14 cellular contexts compared by ENCODE assay signal in the genomic region with DNA sequence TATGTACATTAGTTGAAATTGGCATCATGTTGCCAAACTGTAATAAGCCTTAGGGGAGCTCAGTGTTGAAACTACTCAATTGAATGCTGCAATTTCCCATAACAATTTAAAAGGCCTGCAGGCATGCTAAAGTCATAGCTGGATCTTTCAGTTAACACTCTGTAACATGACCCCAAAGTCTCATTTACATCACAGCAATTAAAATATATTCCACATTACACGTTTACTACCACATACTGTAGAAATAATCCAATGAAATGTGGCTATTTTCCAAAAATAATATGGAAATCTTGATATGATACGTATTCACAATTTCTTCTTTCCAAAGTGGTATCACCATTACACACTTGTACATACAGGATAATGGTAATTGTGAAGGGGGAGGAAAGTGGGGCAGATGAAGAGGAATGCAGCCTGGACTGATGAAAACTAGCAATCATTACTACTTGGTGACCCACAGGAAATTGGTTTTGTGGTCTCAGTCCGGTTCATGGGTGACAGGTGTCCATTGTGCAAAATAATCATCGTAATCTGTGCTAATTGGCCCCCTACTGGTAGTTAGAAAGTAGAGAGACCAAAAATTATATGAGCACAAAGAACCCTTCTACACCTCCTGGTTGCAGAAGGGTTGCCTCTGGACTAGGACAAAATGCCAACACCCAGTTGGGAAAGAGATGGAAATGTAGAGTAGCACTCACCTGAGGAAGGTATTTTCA.
A peak's percentile ranks its signal among the peaks of the same experiment; 100 is the strongest.
DNase-seq lines count a peak whose midpoint lies in the region; ATAC-seq, FAIRE-seq and TF ChIP-seq lines count a peak whose summit lies in the region.
"Had no signal": no experiment of that assay in that cellular context is flagged by ENCODE, and none has a peak within 500 bp of the region (broad histone marks: within the 10 kb centered on the region; RNA-seq: fewer than 3 reads in every experiment).

No MANE protein-coding gene starts in this region.

- TF ChIP-seq EP300 in GM12878 (IDR thresholded peaks at IDR 0.05; ENCODE audit: borderline replicate concordance in 1 of 2, control insufficient read depth in 1 of 2, low read depth in 2 of 2, low read length in 2 of 2) = no peak

- H3K36me3 Mint-ChIP-seq in CD4-positive, alpha-beta T cell (ENCODE audit: low read depth) = no peaks in the 10 kb centered on the region

- H3K4me3 Mint-ChIP-seq in CD4-positive, alpha-beta T cell = no peak overlapping the region

- no peaks in the 10 kb centered on the region for H3K9me3 ChIP-seq in GM12878 (replicated peaks; ENCODE audit: control insufficient read depth, insufficient read depth, low read length)
- H3K9me3 ChIP-seq in CD4-positive, alpha-beta T cell (ENCODE audit: control insufficient read depth, low read length) = no peaks in the 10 kb centered on the region

- H3K9me3 Mint-ChIP-seq in CD4-positive, alpha-beta T cell = no peaks in the 10 kb centered on the region

- CTCF ChIA-PET in GM12878 (lab: Yijun Ruan, JAX) = no interaction called here
- CTCF ChIA-PET in CD4-positive, alpha-beta T cell (lab: Charles Lee) = no interaction called here

- H3K27ac Mint-ChIP-seq in CD4-positive, alpha-beta T cell = no peak overlapping the region

- H4K20me1 ChIP-seq in GM12878 (ENCODE audit: control insufficient read depth, insufficient read depth) = no peaks in the 10 kb centered on the region

- POLR2A ChIA-PET in GM12878 (lab: Charles Lee) = no interaction called here
- POLR2A ChIA-PET in CD4-positive, alpha-beta T cell (lab: Charles Lee) = no interaction called here

- no peak for TF ChIP-seq RAD21 in GM12878 (IDR thresholded peaks at IDR 0.05; ENCODE audit: insufficient read depth, low read depth, low read length)

- SMC1A ChIA-PET in GM12878 (lab: Charles Lee; ENCODE audit: uncharacterized antibody, unreplicated experiment) = no interaction called here

- RAD21 ChIA-PET in GM12878 (lab: Charles Lee; ENCODE audit: unreplicated experiment) = no interaction called here

- H3K4me1 ChIP-seq in GM12878 (ENCODE audit: control insufficient read depth, insufficient read depth, low read length) = no peaks in the 10 kb centered on the region

- no peaks in the 10 kb centered on the region for H3K79me2 ChIP-seq in GM12878 (ENCODE audit: control insufficient read depth, insufficient read depth, low read length)

- no peaks in the 10 kb centered on the region for H3K27me3 ChIP-seq in GM12878 (replicated peaks in 1 of 2; ENCODE audit: control insufficient read depth in 2 of 2, insufficient read depth in 2 of 2, low read length in 1 of 2)
- H3K27me3 ChIP-seq in CD4-positive, alpha-beta T cell (ENCODE audit: control insufficient read depth, insufficient read depth, low read length) = no peaks in the 10 kb centered on the region

- peak in 1 of 3 experiments; percentile 20; a peak in 1 of 6 replicates for TF ChIP-seq CTCF in GM12878 (IDR thresholded peaks at IDR 0.05 in 2 of 3, conservative IDR thresholded peaks at IDR 0.05 in 1 of 3; ENCODE audit: control insufficient read depth in 2 of 3, extremely low read depth in 1 of 3, insufficient read depth in 1 of 3, low read depth in 3 of 3, low read length in 3 of 3)
- no peak for TF ChIP-seq CTCF in CD4-positive, alpha-beta T cell (IDR thresholded peaks at IDR 0.05)

- no peak overlapping the region for H3K4me3 ChIP-seq in GM12878
- H3K4me3 ChIP-seq: lung, skin epidermis had no signal

- no peak overlapping the region for H3K27ac ChIP-seq in GM12878 (ENCODE audit: control insufficient read depth, insufficient read depth)
- no peak overlapping the region for H3K27ac ChIP-seq in CD4-positive, alpha-beta T cell (ENCODE audit: low read depth, low read length)
- H3K27ac ChIP-seq: skin epidermis had no signal

- in situ Hi-C loops in GM12878 (cut with MboI) = no loop called here

- H3K9ac ChIP-seq in GM12878 (ENCODE audit: control insufficient read depth, insufficient read depth, low read length) = no peak overlapping the region

- 1% methylated on average over 4 of the region's 4 CpGs for WGBS in GM12878 (ENCODE audit: insufficient coverage, insufficient replicate concordance, low lambda C conversion rate, missing lambda C conversion rate)

- FAIRE-seq in GM12878 (lab: Jason Lieb, UNC) = no peak
- FAIRE-seq: endometrium had no signal

- no peak overlapping the region for H2AFZ ChIP-seq in GM12878 (ENCODE audit: control insufficient read depth, low read depth, low read length)

- no peak overlapping the region for H3K4me2 ChIP-seq in GM12878 (ENCODE audit: control insufficient read depth, insufficient read depth)

- DNase-seq in H4 (ENCODE audit: low spot score) (peak; percentile 24), NCI-H2107 treated with DMSO at 0.1 percent for 48 hours (lab: John Stamatoyannopoulos, UW; ENCODE audit: unreplicated experiment) (peak; percentile 47), GM12878 (ENCODE audit: low read depth, low spot score) (no peak), renal cortical epithelial cell (ENCODE audit: low read depth) (peak; percentile 47)
- DNase-seq in stimulated activated naive CD4-positive, alpha-beta T cell treated with Interleukin-2 at 50 U/mL for 16 hours (lab: John Stamatoyannopoulos, UW) = no peak
- DNase-seq in activated CD4-positive, alpha-beta T cell treated with anti-CD3 and anti-CD28 coated beads, Interleukin-2, amount 50 U/mL, for 1 hour = no peak
- no peak for DNase-seq in CD4-positive, alpha-beta T cell
- DNase-seq: activated CD4-positive, alpha-beta T cell treated with anti-CD3 and anti-CD28 coated beads for 48 hours; activated naive CD4-positive, alpha-beta T cell treated with anti-CD3 and anti-CD28 coated beads, Interleukin-2, amount 50 U/mL, for 16 hours; KBM-7 had no signal

- H3K4me1 Mint-ChIP-seq in CD4-positive, alpha-beta T cell (ENCODE audit: low read depth) = no peaks in the 10 kb centered on the region

- no TSS peak for BruUV-seq in GM12878 (replicated peaks; lab: Mats Ljungman, UMichigan)

- ATAC-seq in GM12878 (peak; percentile 44), HG03175 (IDR thresholded peaks at IDR 0.05; ENCODE audit: unreplicated experiment) (no peak)
- ATAC-seq in CD4-positive, alpha-beta T cell (ENCODE audit: poor library complexity) = no peak

- intact Hi-C loops in GM12878 (cut with micrococcal nuclease; ENCODE audit: unreplicated experiment) = no loop called here
- intact Hi-C loops in CD4-positive, alpha-beta T cell (cut with DNase I, micrococcal nuclease) = no loop called here

- no peak for TF ChIP-seq POLR2A in GM12878 (IDR thresholded peaks at IDR 0.05; ENCODE audit: low read depth, low read length)

- H3K36me3 ChIP-seq in GM12878 (ENCODE audit: control insufficient read depth in 2 of 2, insufficient read depth in 2 of 2, low read length in 1 of 2) = no peaks in the 10 kb centered on the region

- no peaks in the 10 kb centered on the region for H3K27me3 Mint-ChIP-seq in CD4-positive, alpha-beta T cell

TF ChIP-seq in GM12878, 131 proteins besides CTCF, POLR2A, EP300 and RAD21:
- TF ChIP-seq FOXK2 (IDR thresholded peaks at IDR 0.05) = no peak
- no peak for TF ChIP-seq RCOR1 (conservative IDR thresholded peaks at IDR 0.05; ENCODE audit: low read depth, low read length)
- TF ChIP-seq TARDBP (IDR thresholded peaks at IDR 0.05; ENCODE audit: borderline replicate concordance) = no peak
- no peak for TF ChIP-seq SPI1 (IDR thresholded peaks at IDR 0.05; ENCODE audit: borderline replicate concordance, insufficient read depth, low read depth, low read length)
- no peak for TF ChIP-seq PML (IDR thresholded peaks at IDR 0.05; ENCODE audit: low read length)
- no peak for TF ChIP-seq SUZ12 (IDR thresholded peaks at IDR 0.05; ENCODE audit: unreplicated experiment)
- TF ChIP-seq ZZZ3 (IDR thresholded peaks at IDR 0.05; ENCODE audit: control insufficient read depth, insufficient read length, low read depth) = no peak
- no peak for TF ChIP-seq JUNB (IDR thresholded peaks at IDR 0.05)
- no peak for TF ChIP-seq PAX5 (IDR thresholded peaks at IDR 0.05; ENCODE audit: borderline replicate concordance, low read depth, low read length)
- TF ChIP-seq CHD4 (IDR thresholded peaks at IDR 0.05) = no peak
- TF ChIP-seq NR2C2 (IDR thresholded peaks at IDR 0.05; ENCODE audit: borderline replicate concordance, control insufficient read depth, insufficient read length, low read depth) = no peak
- no peak for TF ChIP-seq FOXM1 (IDR thresholded peaks at IDR 0.05; ENCODE audit: low read depth, low read length)
- TF ChIP-seq, protein P1, sequence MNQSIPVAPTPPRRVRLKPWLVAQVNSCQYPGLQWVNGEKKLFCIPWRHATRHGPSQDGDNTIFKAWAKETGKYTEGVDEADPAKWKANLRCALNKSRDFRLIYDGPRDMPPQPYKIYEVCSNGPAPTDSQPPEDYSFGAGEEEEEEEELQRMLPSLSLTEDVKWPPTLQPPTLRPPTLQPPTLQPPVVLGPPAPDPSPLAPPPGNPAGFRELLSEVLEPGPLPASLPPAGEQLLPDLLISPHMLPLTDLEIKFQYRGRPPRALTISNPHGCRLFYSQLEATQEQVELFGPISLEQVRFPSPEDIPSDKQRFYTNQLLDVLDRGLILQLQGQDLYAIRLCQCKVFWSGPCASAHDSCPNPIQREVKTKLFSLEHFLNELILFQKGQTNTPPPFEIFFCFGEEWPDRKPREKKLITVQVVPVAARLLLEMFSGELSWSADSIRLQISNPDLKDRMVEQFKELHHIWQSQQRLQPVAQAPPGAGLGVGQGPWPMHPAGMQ (IDR thresholded peaks at IDR 0.05; ENCODE audit: borderline replicate concordance) = no peak
- no peak for TF ChIP-seq SIN3A (IDR thresholded peaks at IDR 0.05; ENCODE audit: low read depth, low read length)
- TF ChIP-seq, protein P2, sequence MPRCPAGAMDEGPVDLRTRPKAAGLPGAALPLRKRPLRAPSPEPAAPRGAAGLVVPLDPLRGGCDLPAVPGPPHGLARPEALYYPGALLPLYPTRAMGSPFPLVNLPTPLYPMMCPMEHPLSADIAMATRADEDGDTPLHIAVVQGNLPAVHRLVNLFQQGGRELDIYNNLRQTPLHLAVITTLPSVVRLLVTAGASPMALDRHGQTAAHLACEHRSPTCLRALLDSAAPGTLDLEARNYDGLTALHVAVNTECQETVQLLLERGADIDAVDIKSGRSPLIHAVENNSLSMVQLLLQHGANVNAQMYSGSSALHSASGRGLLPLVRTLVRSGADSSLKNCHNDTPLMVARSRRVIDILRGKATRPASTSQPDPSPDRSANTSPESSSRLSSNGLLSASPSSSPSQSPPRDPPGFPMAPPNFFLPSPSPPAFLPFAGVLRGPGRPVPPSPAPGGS (IDR thresholded peaks at IDR 0.05; ENCODE audit: borderline replicate concordance, insufficient read depth, low read depth, low read length, poor library complexity, severe bottlenecking) = no peak
- TF ChIP-seq KAT2A (conservative IDR thresholded peaks at IDR 0.05; ENCODE audit: control insufficient read depth, low read depth, low read length) = no peak
- no peak for TF ChIP-seq EED (IDR thresholded peaks at IDR 0.05; ENCODE audit: low read depth)
- TF ChIP-seq ZNF24 (IDR thresholded peaks at IDR 0.05) = no peak
- TF ChIP-seq MTA3 (IDR thresholded peaks at IDR 0.05; ENCODE audit: borderline replicate concordance, low read length) = no peak
TF ChIP-seq in GM12878: peak in this region for 0.

Comparison
In these comparisons a context has a peak if more than half of its experiments do, and no peak if none do; other contexts are left out.
1. DNase-seq: peak in H4 (single experiment), NCI-H2107 treated with DMSO at 0.1 percent for 48 hours (single experiment) and renal cortical epithelial cell (single experiment); none in GM12878 (single experiment), stimulated activated naive CD4-positive, alpha-beta T cell treated with Interleukin-2 at 50 U/mL for 16 hours (single experiment), activated CD4-positive, alpha-beta T cell treated with anti-CD3 and anti-CD28 coated beads, Interleukin-2, amount 50 U/mL, for 1 hour (single experiment) and CD4-positive, alpha-beta T cell (0 of 10).